Comparison of ENCODE assay signal across 13 cellular contexts in the genomic region with DNA sequence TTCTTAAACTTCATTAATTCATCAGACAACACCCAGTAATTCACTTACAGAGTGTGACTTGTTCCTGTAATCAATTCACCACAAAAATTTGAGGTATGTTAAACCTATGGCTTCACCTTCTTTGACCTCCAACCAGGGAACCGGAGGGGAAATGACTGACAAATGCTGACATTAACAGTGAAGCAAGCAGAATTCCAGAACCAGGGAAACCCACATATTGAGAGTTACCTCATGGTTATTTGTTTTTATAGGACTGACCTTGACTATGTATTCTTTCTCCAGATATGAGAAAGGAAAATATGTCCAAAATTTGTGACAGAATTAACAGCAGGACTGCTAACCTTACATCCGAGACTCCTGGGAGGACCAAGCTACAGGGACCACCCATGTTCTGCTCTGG. TPM values are rescaled to one million over a fixed set of nuclear protein-coding genes. Genes with fewer than 3 reads are reported as not detected.
DNase-seq lines count a peak whose midpoint lies in the region; ATAC-seq and TF ChIP-seq lines count a peak whose summit lies in the region.
"Had no signal": no experiment of that assay in that cellular context is flagged by ENCODE, and none has a peak within 500 bp of the region (broad histone marks: within the 10 kb centered on the region; RNA-seq: fewer than 3 reads in every experiment).

No MANE protein-coding gene starts in this region.

- WGBS in urinary bladder = 80% methylated on average over 2 of the region's 2 CpGs
- 73 to 75% methylated on average over 2 of the region's 2 CpGs for WGBS in lower leg skin, 2 donors

- H3K4me1 ChIP-seq in urinary bladder (ENCODE audit: insufficient read depth) (peaks cover 2% of the 10 kb centered on the region), Peyer's patch (peaks cover 0 to 9% (median 0%) of the 10 kb centered on the region in 4 donors)

- H3K27me3 ChIP-seq in Peyer's patch = no peaks in the 10 kb centered on the region

- intact Hi-C loops in lower leg skin (cut with DNase I; ENCODE audit: low total_unique reads) = no loop called here

- ATAC-seq in HG03139 (IDR thresholded peaks at IDR 0.05; ENCODE audit: unreplicated experiment) = no peak
- ATAC-seq: stimulated activated naive CD8-positive, alpha-beta T cell treated with anti-CD3 and anti-CD28 coated beads, Interleukin-15, amount 100 ng/mL, for 72 hours had no signal

- H3K4me3 ChIP-seq in urinary bladder (ENCODE audit: low read depth, low read length) (no peak overlapping the region), lower leg skin (ENCODE audit: low read depth, poor library complexity, severe bottlenecking) (no peak overlapping the region), Peyer's patch (no peak overlapping the region)
- H3K4me3 ChIP-seq: lung had no signal

- TF ChIP-seq POLR2A in lower leg skin (IDR thresholded peaks at IDR 0.05) (no peak), Peyer's patch (IDR thresholded peaks at IDR 0.05) (no peak)

- TF ChIP-seq CTCF in lower leg skin (IDR thresholded peaks at IDR 0.05) (no peak), Peyer's patch (IDR thresholded peaks at IDR 0.05) (no peak)

- H3K36me3 ChIP-seq in urinary bladder (ENCODE audit: insufficient read depth) (no peaks in the 10 kb centered on the region), Peyer's patch (no peaks in the 10 kb centered on the region)

- H3K27ac ChIP-seq in urinary bladder (ENCODE audit: low read depth) (peak overlapping the region; percentile 19), Peyer's patch (no peak overlapping the region)

- DNase-seq in HT1080 (ENCODE audit: low read depth) (peak; percentile 64), astrocyte of the hippocampus (ENCODE audit: low read depth, low spot score) (peak; percentile 69), kidney glomerular epithelial cell (lab: John Stamatoyannopoulos, UW) (peak; percentile 63), lower leg skin (ENCODE audit: low spot score in 2 of 2) (no peak), DMS79 treated with DMSO at 0.1 percent for 48 hours (lab: John Stamatoyannopoulos, UW) (no peak), Peyer's patch (no peak)
- DNase-seq: activated CD4-positive, alpha-beta T cell treated with anti-CD3 and anti-CD28 coated beads, Interleukin-2, amount 50 U/mL, for 48 hours; foreskin melanocyte; stimulated activated naive CD8-positive, alpha-beta T cell treated with anti-CD3 and anti-CD28 coated beads, Interleukin-15, amount 100 ng/mL, for 72 hours had no signal

- H3K9me3 ChIP-seq in Peyer's patch = no peaks in the 10 kb centered on the region

RNA-seq across cellular contexts. Expression of gene P3H2, which starts 2.7 kb away (rescaled TPM):
- 0.03 TPM in 1 of 2 replicates, not detected in the other for total RNA-seq in HT1080 (2014; rRNA removed; shearing (Covaris generic))
- polyA plus RNA-seq in HT1080 (2015; cell fraction: cytosol; rRNA removed) = 4.4 and 5.7 TPM in 2 replicates
- 7.9 and 9.4 TPM in 2 replicates for polyA plus RNA-seq in HT1080 (2015; cell fraction: nucleus; rRNA removed)
- total RNA-seq in urinary bladder (12.7 TPM), lower leg skin (10 to 100 TPM; 20.0 to 41.9 (median 35.6) TPM), Peyer's patch (10 to 100 TPM in 1 of 4 donors, 1 to 10 TPM in 2, under 1 TPM in 1; 0.70 to 23.1 (median 7.5) TPM)
- polyA plus RNA-seq in urinary bladder = 9.8 TPM
- total RNA-seq: T-helper 1 cell treated with Interleukin-12 subunit alpha and Interleukin-12 subunit beta and Interleukin-4 antibody, amounts not matched to agents 30 ng/mL and 1 ng/mL, for 36 hours had no signal

Comparison
In these comparisons a context has a peak if more than half of its experiments do, and no peak if none do; other contexts are left out.
1. DNase-seq: peak in HT1080 (single experiment), astrocyte of the hippocampus (single experiment) and kidney glomerular epithelial cell (single experiment); none in lower leg skin (0 of 2), DMS79 treated with DMSO at 0.1 percent for 48 hours (single experiment) and Peyer's patch (0 of 3).